Comparison of ENCODE assay signal across 9 cellular contexts in genomic region chr11:57476883-57477506, GRCh38. TPM values are rescaled to one million over a fixed set of nuclear protein-coding genes. Genes with fewer than 3 reads are reported as not detected.
DNase-seq lines count a peak whose midpoint lies in the region; ATAC-seq, FAIRE-seq and TF ChIP-seq lines count a peak whose summit lies in the region.
"Had no signal": no experiment of that assay in that cellular context is flagged by ENCODE, and none has a peak within 500 bp of the region (broad histone marks: within the 10 kb centered on the region; RNA-seq: fewer than 3 reads in every experiment).

No MANE protein-coding gene starts in this region.

- peak overlapping the region; percentile 64; the same call in 1 of the 2 replicates for H3K9ac ChIP-seq in GM12878 (ENCODE audit: control insufficient read depth, insufficient read depth, low read length)

- 15% methylated on average over 15 of the region's 17 CpGs for WGBS in GM12878 (ENCODE audit: insufficient coverage, insufficient replicate concordance, low lambda C conversion rate, missing lambda C conversion rate)
- WGBS in suprapubic skin = 46% methylated on average over 9 of the region's 17 CpGs

- H3K9me3 ChIP-seq in GM12878 (replicated peaks; ENCODE audit: control insufficient read depth, insufficient read depth, low read length) = no peaks in the 10 kb centered on the region
- H3K9me3 ChIP-seq in suprapubic skin = no peaks in the 10 kb centered on the region

- no peaks in the 10 kb centered on the region for H3K27me3 ChIP-seq in GM12878 (replicated peaks in 1 of 2; ENCODE audit: control insufficient read depth in 2 of 2, insufficient read depth in 2 of 2, low read length in 1 of 2)
- H3K27me3 ChIP-seq in kidney epithelial cell (ENCODE audit: control insufficient read depth, insufficient read depth, low read length) = peaks cover 59% of the 10 kb centered on the region
- no peaks in the 10 kb centered on the region for H3K27me3 ChIP-seq in suprapubic skin

- H3K4me1 ChIP-seq in GM12878 (ENCODE audit: control insufficient read depth, insufficient read depth, low read length) = peaks cover 24% of the 10 kb centered on the region
- H3K4me1 ChIP-seq in suprapubic skin = peaks cover 23% of the 10 kb centered on the region

- SMC1A ChIA-PET in GM12878 (lab: Charles Lee; ENCODE audit: uncharacterized antibody, unreplicated experiment) = interaction anchor here (0.6 to 7.9 kb wide), 7 partner anchors 17 to 1101 kb away, joined by 3 to 95 read pairs (median 3); partner anchors contain the start of gene SLC43A1

- POLR2A ChIA-PET in GM12878 (lab: Charles Lee) = interaction anchor here (0.5 to 1.0 kb wide), 2 partner anchors 39 to 61 kb away, joined by 3 to 4 read pairs; partner anchors contain the start of gene SLC43A1

- no peaks in the 10 kb centered on the region for H3K36me3 ChIP-seq in GM12878 (ENCODE audit: control insufficient read depth in 2 of 2, insufficient read depth in 2 of 2, low read length in 1 of 2)
- no peaks in the 10 kb centered on the region for H3K36me3 ChIP-seq in kidney epithelial cell (ENCODE audit: control insufficient read depth, insufficient read depth, low read length)
- no peaks in the 10 kb centered on the region for H3K36me3 ChIP-seq in suprapubic skin

- peak overlapping the region; percentile 57; the same call in 1 of the 2 replicates for H3K4me3 ChIP-seq in GM12878
- peak overlapping the region; percentile 0 for H3K4me3 ChIP-seq in kidney epithelial cell (ENCODE audit: low read depth, low read length)
- H3K4me3 ChIP-seq in suprapubic skin = peak overlapping the region; percentile 56

- TF ChIP-seq POLR2A in GM12878 (IDR thresholded peaks at IDR 0.05; ENCODE audit: low read depth, low read length) (no peak), suprapubic skin (IDR thresholded peaks at IDR 0.05) (no peak)

- H4K20me1 ChIP-seq in GM12878 (ENCODE audit: control insufficient read depth, insufficient read depth) = no peaks in the 10 kb centered on the region

- no peaks in the 10 kb centered on the region for H3K79me2 ChIP-seq in GM12878 (ENCODE audit: control insufficient read depth, insufficient read depth, low read length)

- CTCF ChIA-PET in GM12878 (lab: Yijun Ruan, JAX) = interaction anchor here (0.7 to 9.4 kb wide), 10 partner anchors 12 to 164 kb away, joined by 3 to 321 read pairs (median 4); partner anchors contain the start of genes RTN4RL2, SLC43A1, TIMM10 and UBE2L6

- ATAC-seq in GM12878 = peak; percentile 78

- peak in 2 of 3 experiments; percentile 74 for DNase-seq in NCI-H1417 (lab: John Stamatoyannopoulos, UW)
- no peak for DNase-seq in NCI-H1417 treated with DMSO at 0.1 percent for 48 hours (lab: John Stamatoyannopoulos, UW)
- peak; percentile 65 for DNase-seq in HCEC 1CT
- DNase-seq in NCI-H345 (lab: John Stamatoyannopoulos, UW) = peak; percentile 19
- no peak for DNase-seq in GM12878 (ENCODE audit: low read depth, low spot score)
- DNase-seq in kidney epithelial cell (ENCODE audit: low read depth) = no peak
- DNase-seq in suprapubic skin (ENCODE audit: low spot score in 2 of 2) = no peak
- DNase-seq in HK-2 (ENCODE audit: unreplicated experiment) = no peak

- intact Hi-C loops in GM12878 (cut with micrococcal nuclease; ENCODE audit: unreplicated experiment) = loop anchor here (2.0 to 5.0 kb wide), 2 partner anchors 50 to 132 kb away; partner anchors contain the start of gene SLC43A3

- no peak for FAIRE-seq in GM12878 (lab: Jason Lieb, UNC)

- TF ChIP-seq RAD21 in GM12878 (IDR thresholded peaks at IDR 0.05; ENCODE audit: insufficient read depth, low read depth, low read length) = no peak

- BruUV-seq in GM12878 (replicated peaks; lab: Mats Ljungman, UMichigan) = no TSS peak

- TF ChIP-seq EP300 in GM12878 (IDR thresholded peaks at IDR 0.05; ENCODE audit: borderline replicate concordance in 1 of 2, control insufficient read depth in 1 of 2, low read depth in 2 of 2, low read length in 2 of 2) = no peak
- no peak for TF ChIP-seq EP300 in suprapubic skin (IDR thresholded peaks at IDR 0.05)

- in situ Hi-C loops in GM12878 (cut with MboI) = loop anchor here (25.0 kb wide), 1 partner anchor 640 kb away; no protein-coding TSS in a partner anchor

- H3K27ac ChIP-seq in GM12878 (ENCODE audit: control insufficient read depth, insufficient read depth) (peak overlapping the region; percentile 55; the same call in 1 of the 2 replicates), suprapubic skin (no peak overlapping the region)
- H3K27ac ChIP-seq: epithelial cell of prostate had no signal

- peak overlapping the region; percentile 86 for H3K4me2 ChIP-seq in GM12878 (ENCODE audit: control insufficient read depth, insufficient read depth)

- RAD21 ChIA-PET in GM12878 (lab: Charles Lee; ENCODE audit: unreplicated experiment) = interaction anchor here (0.7 to 2.3 kb wide), 4 partner anchors 16 to 131 kb away, joined by 3 to 26 read pairs (median 4); no protein-coding TSS in a partner anchor

- TF ChIP-seq CTCF in GM12878 (IDR thresholded peaks at IDR 0.05 in 2 of 3, conservative IDR thresholded peaks at IDR 0.05 in 1 of 3; ENCODE audit: control insufficient read depth in 2 of 3, extremely low read depth in 1 of 3, insufficient read depth in 1 of 3, low read depth in 3 of 3, low read length in 3 of 3) = peak; percentile 60 to 71 (median 60)
- peak; percentile 44 for TF ChIP-seq CTCF in kidney epithelial cell (IDR thresholded peaks at IDR 0.05; ENCODE audit: insufficient read depth, low read length, poor library complexity, severe bottlenecking)
- peak in 1 of 2 donors; percentile 30 for TF ChIP-seq CTCF in suprapubic skin (IDR thresholded peaks at IDR 0.05)

- peak overlapping the region; percentile 73 for H2AFZ ChIP-seq in GM12878 (ENCODE audit: control insufficient read depth, low read depth, low read length)

RNA-seq across cellular contexts. Expression of gene RTN4RL2, which starts 16.7 kb away (rescaled TPM):
- total RNA-seq in GM12878 (2013; cell fraction: nucleolus; rRNA removed) = not detected in 2 replicates
- total RNA-seq in GM12878 (2014; rRNA removed) = 0.33 and 0.34 TPM in 2 replicates
- total RNA-seq in GM12878 (2014; rRNA removed; fragmentation: Illumina TruSeq; extraction: Trizol) = not detected in 2 replicates
- 1.0 and 1.1 TPM in 2 replicates for total RNA-seq in GM12878 (2021)
- polyA plus RNA-seq in GM12878 (2011; ENCODE audit: low read depth) = not detected
- not detected in 2 replicates for polyA plus RNA-seq in GM12878 (2011; rRNA removed)
- 0.03 and 0.09 TPM in 2 replicates for polyA plus RNA-seq in GM12878 (2011; cell fraction: cytosol; rRNA removed)
- polyA plus RNA-seq in GM12878 (2011; cell fraction: nucleus; rRNA removed) = 0.22 and 0.39 TPM in 2 replicates
- 0.08 and 0.11 TPM in 2 replicates for polyA plus RNA-seq in GM12878 (2012)
- not detected in 2 replicates for polyA plus RNA-seq in GM12878 (2014; fragmentation: Illumina TruSeq; extraction: Trizol)
- under 1 TPM in 1 of 2 experiments, not detected in 1; 0.14 TPM for polyA plus RNA-seq in GM12878 (2014; fragmentation: Nextera tagmentation; extraction: Ambion mirVana)
- polyA plus RNA-seq in GM12878 (2014; rRNA removed) = 0.58 and 0.88 TPM in 2 replicates
- polyA plus RNA-seq in GM12878 (2016; fragmentation: Nextera tagmentation; extraction: Ambion mirVana) = under 1 TPM; 0.48 to 0.55 TPM
- polyA minus RNA-seq in GM12878 (2011; rRNA and poly(A)+ RNA removed) = not detected in 2 replicates
- not detected in 2 replicates for polyA minus RNA-seq in GM12878 (2011; cell fraction: cytosol; rRNA and poly(A)+ RNA removed)
- 0.36 and 0.38 TPM in 2 replicates for polyA minus RNA-seq in GM12878 (2011; cell fraction: nucleus; rRNA and poly(A)+ RNA removed)
- 0.48 and 0.67 TPM in 2 replicates for total RNA-seq in kidney epithelial cell
- 1 to 10 TPM in 3 of 4 donors, under 1 TPM in 1; 0.64 to 4.8 (median 3.2) TPM for total RNA-seq in suprapubic skin

RNA-seq across cellular contexts. Expression of gene SLC43A1, which starts 38.5 kb away (rescaled TPM):
- total RNA-seq in GM12878 (2013; cell fraction: nucleolus; rRNA removed) = 47.4 and 56.0 TPM in 2 replicates
- total RNA-seq in GM12878 (2014; rRNA removed) = 16.9 and 20.3 TPM in 2 replicates
- 7.4 and 8.1 TPM in 2 replicates for total RNA-seq in GM12878 (2014; rRNA removed; fragmentation: Illumina TruSeq; extraction: Trizol)
- 16.1 and 16.4 TPM in 2 replicates for total RNA-seq in GM12878 (2021)
- polyA plus RNA-seq in GM12878 (2011; ENCODE audit: low read depth) = 8.0 TPM
- polyA plus RNA-seq in GM12878 (2011; rRNA removed) = 8.4 and 17.8 TPM in 2 replicates
- 25.6 and 28.1 TPM in 2 replicates for polyA plus RNA-seq in GM12878 (2011; cell fraction: cytosol; rRNA removed)
- 48.3 and 51.6 TPM in 2 replicates for polyA plus RNA-seq in GM12878 (2011; cell fraction: nucleus; rRNA removed)
- 9.3 and 14.0 TPM in 2 replicates for polyA plus RNA-seq in GM12878 (2012)
- 9.8 and 11.9 TPM in 2 replicates for polyA plus RNA-seq in GM12878 (2014; fragmentation: Illumina TruSeq; extraction: Trizol)
- polyA plus RNA-seq in GM12878 (2014; fragmentation: Nextera tagmentation; extraction: Ambion mirVana) = 1 to 10 TPM; 1.0 to 2.4 TPM
- 15.6 TPM in 2 replicates for polyA plus RNA-seq in GM12878 (2014; rRNA removed)
- 10 to 100 TPM; 12.0 to 13.3 TPM for polyA plus RNA-seq in GM12878 (2016; fragmentation: Nextera tagmentation; extraction: Ambion mirVana)
- polyA minus RNA-seq in GM12878 (2011; rRNA and poly(A)+ RNA removed) = 29.8 and 30.0 TPM in 2 replicates
- 13.1 and 16.8 TPM in 2 replicates for polyA minus RNA-seq in GM12878 (2011; cell fraction: cytosol; rRNA and poly(A)+ RNA removed)
- polyA minus RNA-seq in GM12878 (2011; cell fraction: nucleus; rRNA and poly(A)+ RNA removed) = 16.2 and 27.0 TPM in 2 replicates
- total RNA-seq in kidney epithelial cell = 12.5 and 16.7 TPM in 2 replicates
- 10 to 100 TPM; 13.8 to 48.8 (median 22.3) TPM for total RNA-seq in suprapubic skin

RNA-seq across cellular contexts. Expression of gene SLC43A3, which starts 50.1 kb away (rescaled TPM):
- 332 and 410 TPM in 2 replicates for total RNA-seq in GM12878 (2013; cell fraction: nucleolus; rRNA removed)
- total RNA-seq in GM12878 (2014; rRNA removed) = 104 and 112 TPM in 2 replicates
- total RNA-seq in GM12878 (2014; rRNA removed; fragmentation: Illumina TruSeq; extraction: Trizol) = 79.7 and 80.2 TPM in 2 replicates
- total RNA-seq in GM12878 (2021) = 147 and 158 TPM in 2 replicates
- 77.0 TPM for polyA plus RNA-seq in GM12878 (2011; ENCODE audit: low read depth)
- polyA plus RNA-seq in GM12878 (2011; rRNA removed) = 129 and 237 TPM in 2 replicates
- polyA plus RNA-seq in GM12878 (2011; cell fraction: cytosol; rRNA removed) = 362 and 451 TPM in 2 replicates
- 282 and 405 TPM in 2 replicates for polyA plus RNA-seq in GM12878 (2011; cell fraction: nucleus; rRNA removed)
- 84.4 and 111 TPM in 2 replicates for polyA plus RNA-seq in GM12878 (2012)
- 153 and 168 TPM in 2 replicates for polyA plus RNA-seq in GM12878 (2014; fragmentation: Illumina TruSeq; extraction: Trizol)
- 10 to 100 TPM; 37.5 to 79.9 TPM for polyA plus RNA-seq in GM12878 (2014; fragmentation: Nextera tagmentation; extraction: Ambion mirVana)
- polyA plus RNA-seq in GM12878 (2014; rRNA removed) = 107 and 111 TPM in 2 replicates
- 100 to 1,000 TPM; 189 to 200 TPM for polyA plus RNA-seq in GM12878 (2016; fragmentation: Nextera tagmentation; extraction: Ambion mirVana)
- polyA minus RNA-seq in GM12878 (2011; rRNA and poly(A)+ RNA removed) = 286 and 303 TPM in 2 replicates
- 73.4 and 78.4 TPM in 2 replicates for polyA minus RNA-seq in GM12878 (2011; cell fraction: cytosol; rRNA and poly(A)+ RNA removed)
- polyA minus RNA-seq in GM12878 (2011; cell fraction: nucleus; rRNA and poly(A)+ RNA removed) = 142 and 145 TPM in 2 replicates
- total RNA-seq in kidney epithelial cell = 108 and 155 TPM in 2 replicates
- total RNA-seq in suprapubic skin = 10 to 100 TPM; 44.5 to 70.4 (median 60.0) TPM

RNA-seq across cellular contexts. Expression of gene TIMM10, which starts 53.6 kb away (rescaled TPM):
- 8.4 and 9.4 TPM in 2 replicates for total RNA-seq in GM12878 (2013; cell fraction: nucleolus; rRNA removed)
- total RNA-seq in GM12878 (2014; rRNA removed) (178 and 187 TPM in 2 replicates), GM12878 (2014; rRNA removed; fragmentation: Illumina TruSeq; extraction: Trizol) (139 and 148 TPM in 2 replicates), GM12878 (2021) (192 and 195 TPM in 2 replicates), kidney epithelial cell (49.6 and 66.4 TPM in 2 replicates), suprapubic skin (10 to 100 TPM; 26.2 to 43.0 (median 40.1) TPM)
- 131 TPM for polyA plus RNA-seq in GM12878 (2011; ENCODE audit: low read depth)
- polyA plus RNA-seq in GM12878 (2011; rRNA removed) (161 and 208 TPM in 2 replicates), GM12878 (2014; fragmentation: Illumina TruSeq; extraction: Trizol) (181 and 204 TPM in 2 replicates), GM12878 (2014; fragmentation: Nextera tagmentation; extraction: Ambion mirVana) (100 to 1,000 TPM; 770 to 898 TPM), GM12878 (2014; rRNA removed) (204 and 247 TPM in 2 replicates), GM12878 (2016; fragmentation: Nextera tagmentation; extraction: Ambion mirVana) (100 to 1,000 TPM; 272 to 362 TPM)
- polyA plus RNA-seq in GM12878 (2011; cell fraction: cytosol; rRNA removed) = 261 and 266 TPM in 2 replicates
- polyA plus RNA-seq in GM12878 (2011; cell fraction: nucleus; rRNA removed) = 98.1 and 123 TPM in 2 replicates
- polyA plus RNA-seq in GM12878 (2012) = 97.2 and 107 TPM in 2 replicates
- 66.3 and 94.2 TPM in 2 replicates for polyA minus RNA-seq in GM12878 (2011; rRNA and poly(A)+ RNA removed)
- polyA minus RNA-seq in GM12878 (2011; cell fraction: cytosol; rRNA and poly(A)+ RNA removed) = 13.0 and 17.4 TPM in 2 replicates
- 16.0 and 28.5 TPM in 2 replicates for polyA minus RNA-seq in GM12878 (2011; cell fraction: nucleus; rRNA and poly(A)+ RNA removed)

Comparison
In these comparisons a context has a peak if more than half of its experiments do, and no peak if none do; other contexts are left out.
1. DNase-seq: peak in NCI-H1417 (2 of 3), HCEC 1CT (single experiment) and NCI-H345 (single experiment); none in NCI-H1417 treated with DMSO at 0.1 percent for 48 hours (single experiment), GM12878 (single experiment), kidney epithelial cell (single experiment), suprapubic skin (0 of 2) and HK-2 (single experiment).
2. H3K4me3 ChIP-seq: peak in every context shown above with its lines; median percentile 57 in GM12878; 56 in suprapubic skin; 0 in kidney epithelial cell.